ENCODE assay signal across 23 cellular contexts in the genomic region with DNA sequence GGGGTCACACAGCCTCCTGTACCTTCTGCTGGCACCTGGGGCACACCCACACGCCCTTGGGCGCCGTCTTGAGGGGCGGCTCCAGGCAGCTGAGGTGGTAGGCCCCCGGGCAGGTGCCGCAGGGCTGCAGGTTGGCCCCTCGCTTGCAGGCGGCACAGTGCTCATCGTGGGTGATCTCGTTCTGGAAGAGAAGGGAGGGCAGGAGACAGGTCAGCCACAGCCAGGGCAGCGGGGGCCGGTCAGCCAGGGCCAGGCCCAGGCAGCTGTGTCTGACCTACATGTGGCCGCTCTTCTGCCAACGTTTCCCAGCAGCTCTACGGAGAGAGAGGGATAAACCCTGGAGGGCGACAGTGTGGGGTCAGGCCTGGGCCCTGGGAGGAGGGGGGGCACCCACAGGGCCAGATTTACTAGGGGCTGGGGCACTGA.
"Had no signal": no experiment of that assay in that cellular context is flagged by ENCODE, and none has a peak within 500 bp of the region (broad histone marks: within the 10 kb centered on the region; RNA-seq: fewer than 3 reads in every experiment).

No MANE protein-coding gene starts in this region.

- H3K4me2 ChIP-seq: hepatocyte had no signal

- H3K9me3 ChIP-seq: gastroesophageal sphincter, upper lobe of left lung had no signal

- H3K27ac ChIP-seq: gastroesophageal sphincter, hepatocyte, parathyroid adenoma, upper lobe of left lung, VCaP had no signal

- H3K79me2 ChIP-seq: hepatocyte, parathyroid adenoma had no signal

- ATAC-seq: activated CD4-positive, CD25-positive, alpha-beta regulatory T cell treated with anti-CD3 and anti-CD28 coated beads, Interleukin-2, amount 50 U/mL, for 24 hours; gastroesophageal sphincter; naive thymus-derived CD4-positive, alpha-beta T cell; right cardiac atrium; stimulated activated naive CD8-positive, alpha-beta T cell treated with anti-CD3 and anti-CD28 coated beads, Interleukin-15, Interleukin-2, amounts not matched to agents 100 U/mL and 50 U/mL, for 24 hours had no signal

- DNase-seq: activated CD4-positive, alpha-beta T cell treated with anti-CD3 and anti-CD28 coated beads for 48 hours; activated CD4-positive, alpha-beta T cell treated with anti-CD3 and anti-CD28 coated beads, Interleukin-2, amount 50 U/mL, for 48 hours; activated CD8-positive, alpha-beta memory T cell treated with anti-CD3 and anti-CD28 coated beads for 24 hours; activated effector memory CD4-positive, alpha-beta T cell treated with Interleukin-2 at 50 U/mL for 16 hours; activated naive CD4-positive, alpha-beta T cell treated with Interleukin-2 at 50 U/mL for 16 hours; anterior cingulate cortex; effector memory CD4-positive, alpha-beta T cell; erythroblast; midbrain; naive thymus-derived CD4-positive, alpha-beta T cell; occipital lobe; right cardiac atrium; stimulated activated CD4-positive, alpha-beta T cell treated with anti-CD3 and anti-CD28 coated beads, Interleukin-12 subunit alpha, Interleukin-12 subunit beta, amount 100 ng/mL, for 4 hours; stimulated activated CD4-positive, alpha-beta T cell treated with anti-CD3 and anti-CD28 coated beads, Interleukin-4, amount 100 ng/mL, for 1 hour; stimulated activated naive CD8-positive, alpha-beta T cell treated with anti-CD3 and anti-CD28 coated beads, Interleukin-15, Interleukin-2, amounts not matched to agents 100 U/mL and 50 U/mL, for 24 hours had no signal

- H3K4me3 ChIP-seq: gastroesophageal sphincter, hepatocyte, upper lobe of left lung had no signal

- FAIRE-seq: bronchial epithelial cell, colon had no signal

- H3K27me3 ChIP-seq: gastroesophageal sphincter, hepatocyte, upper lobe of left lung had no signal

- H2AFZ ChIP-seq: hepatocyte, parathyroid adenoma had no signal

- H3K9ac ChIP-seq: parathyroid adenoma had no signal

- H3K4me1 ChIP-seq: gastroesophageal sphincter, parathyroid adenoma, upper lobe of left lung had no signal

- H3K36me3 ChIP-seq: upper lobe of left lung had no signal
